ENCODE assay signal across 19 cellular contexts in the genomic region with DNA sequence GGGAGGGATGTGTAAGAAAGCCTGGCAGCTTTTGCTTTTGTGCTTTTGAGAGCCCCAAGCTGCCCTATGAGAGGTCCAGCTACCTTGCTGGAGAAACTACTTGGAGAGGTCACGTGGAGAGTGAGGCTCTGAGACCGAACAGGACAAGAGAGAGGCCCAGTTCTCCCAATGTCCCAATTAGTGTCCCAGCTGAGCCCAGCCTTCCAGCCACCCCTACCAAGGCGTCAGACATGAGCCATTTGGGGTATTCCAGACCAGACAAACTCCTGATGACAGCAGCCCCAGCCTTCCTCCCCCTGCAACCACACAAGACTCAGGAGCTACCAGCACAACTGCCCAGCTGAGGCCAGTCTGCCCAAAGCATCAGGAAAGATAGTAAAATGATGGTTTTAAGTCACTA. TPM values are rescaled to one million over a fixed set of nuclear protein-coding genes. Genes with fewer than 3 reads are reported as not detected.
DNase-seq lines count a peak whose midpoint lies in the region; ATAC-seq, FAIRE-seq and TF ChIP-seq lines count a peak whose summit lies in the region.
"Had no signal": no experiment of that assay in that cellular context is flagged by ENCODE, and none has a peak within 500 bp of the region (broad histone marks: within the 10 kb centered on the region; RNA-seq: fewer than 3 reads in every experiment).

No MANE protein-coding gene starts in this region.

- ATAC-seq in HepG2 = no peak
- ATAC-seq in right lobe of liver = no peak
- ATAC-seq in gastroesophageal sphincter = no peak
- ATAC-seq in HG03439 (IDR thresholded peaks at IDR 0.05; ENCODE audit: unreplicated experiment) = no peak

- intact Hi-C loops in HepG2 (cut with micrococcal nuclease; ENCODE audit: unreplicated experiment) (no loop called here), right lobe of liver (cut with DNase I) (no loop called here)

- no peaks in the 10 kb centered on the region for H3K9me3 Mint-ChIP-seq in neural progenitor cell

- H4K20me1 ChIP-seq in HepG2 (ENCODE audit: insufficient read depth, low read length) = peaks cover 97% of the 10 kb centered on the region
- peaks cover 3% of the 10 kb centered on the region for H4K20me1 ChIP-seq in neural progenitor cell (ENCODE audit: low read depth)

- H3K27me3 ChIP-seq in HepG2 (ENCODE audit: control insufficient read depth in 1 of 2, insufficient read depth in 2 of 2, low read length in 2 of 2) (no peaks in the 10 kb centered on the region), right lobe of liver (no peaks in the 10 kb centered on the region), gastroesophageal sphincter (no peaks in the 10 kb centered on the region), neural progenitor cell (peaks cover 16% of the 10 kb centered on the region)
- H3K27me3 ChIP-seq: MG63 had no signal

- peaks cover 8% of the 10 kb centered on the region for H3F3A ChIP-seq in neural progenitor cell (ENCODE audit: low read depth)

- no peak overlapping the region for H3K4me2 ChIP-seq in HepG2 (ENCODE audit: low read depth, low read length)
- H3K4me2 ChIP-seq in neural progenitor cell = no peak overlapping the region

- H3K9me3 ChIP-seq in HepG2 (ENCODE audit: low read length) = no peaks in the 10 kb centered on the region
- H3K9me3 ChIP-seq in right lobe of liver = no peaks in the 10 kb centered on the region
- no peaks in the 10 kb centered on the region for H3K9me3 ChIP-seq in gastroesophageal sphincter
- no peaks in the 10 kb centered on the region for H3K9me3 ChIP-seq in neural progenitor cell (ENCODE audit: low read depth)
- H3K9me3 ChIP-seq: MG63 had no signal

- H2AFZ ChIP-seq in HepG2 (ENCODE audit: low read length) (no peak overlapping the region), neural progenitor cell (replicated peaks) (no peak overlapping the region)
- H2AFZ ChIP-seq: GM23248 had no signal

- peaks cover 60% of the 10 kb centered on the region for H3K4me1 ChIP-seq in HepG2 (ENCODE audit: insufficient read depth, low read length)
- H3K4me1 ChIP-seq in right lobe of liver = no peaks in the 10 kb centered on the region
- H3K4me1 ChIP-seq in gastroesophageal sphincter = peaks cover 17 to 83% (median 32%) of the 10 kb centered on the region in 3 donors
- H3K4me1 ChIP-seq in neural progenitor cell = peaks cover 11% of the 10 kb centered on the region

- 88% methylated on average over 3 of the region's 3 CpGs for WGBS in HepG2 (ENCODE audit: low lambda C conversion rate)
- no CpG with 5 or more reads among the region's 3 CpGs for WGBS in right lobe of liver (ENCODE audit: insufficient coverage, low coverage, low lambda C conversion rate, missing lambda C conversion rate)
- 100% methylated on average over 2 of the region's 3 CpGs; no CpG with 5 or more reads in 1 of the 2 donors for WGBS in gastroesophageal sphincter (ENCODE audit: low coverage in 1 of 2), 2 donors

- H3K27ac ChIP-seq in HepG2 (ENCODE audit: extremely low read length, insufficient read depth, low read length) (no peak overlapping the region), right lobe of liver (no peak overlapping the region), gastroesophageal sphincter (peak overlapping the region in 3 of 4 donors; percentile 60 to 88 (median 86)), neural progenitor cell (no peak overlapping the region)
- H3K27ac ChIP-seq: GM23248 had no signal

- peaks cover 95% of the 10 kb centered on the region for H3K79me2 ChIP-seq in HepG2 (ENCODE audit: insufficient read depth, low read length)
- no peaks in the 10 kb centered on the region for H3K79me2 ChIP-seq in neural progenitor cell (ENCODE audit: low read depth)

- TF ChIP-seq POLR2A in HepG2 (IDR thresholded peaks at IDR 0.05; ENCODE audit: insufficient read depth in 1 of 2, low read depth in 2 of 2, low read length in 2 of 2) (no peak), right lobe of liver (IDR thresholded peaks at IDR 0.05) (no peak), gastroesophageal sphincter (IDR thresholded peaks at IDR 0.05) (no peak)

- DNase-seq in HepG2 (ENCODE audit: low spot score) = no peak
- DNase-seq in right lobe of liver = no peak
- DNase-seq in neural progenitor cell (ENCODE audit: low spot score) = no peak
- no peak for DNase-seq in iPS-NIHi7 (ENCODE audit: extremely low spot score)
- DNase-seq in NCI-H146 (lab: John Stamatoyannopoulos, UW) = no peak
- DNase-seq: DMS153, GM23248, H7, MG63, NCI-H1105 treated with DMSO at 0.1 percent for 48 hours, NCI-H2029, NCI-H446 treated with DMSO at 0.1 percent for 48 hours, NCI-H526, NCI-H82, Right ventricle myocardium superior, RPMI8226 had no signal

- BruUV-seq in HepG2 (replicated peaks; lab: Mats Ljungman, UMichigan) = no TSS peak

- CTCF ChIA-PET in HepG2 (lab: Yijun Ruan, JAX; ENCODE audit: low intra/inter-chr PET ratio, low total read pairs) = no interaction called here

- no peak for FAIRE-seq in HepG2 (lab: Jason Lieb, UNC)

- no peak for TF ChIP-seq EP300 in HepG2 (IDR thresholded peaks at IDR 0.05; ENCODE audit: low read depth in 2 of 2, low read length in 2 of 2)
- no peak for TF ChIP-seq EP300 in HepG2 (CRISPR knock-in tag; IDR thresholded peaks at IDR 0.05; ENCODE audit: borderline replicate concordance)
- TF ChIP-seq EP300 in gastroesophageal sphincter (IDR thresholded peaks at IDR 0.05) = no peak

- no peak for TF ChIP-seq RAD21 in HepG2 (CRISPR knock-in tag; IDR thresholded peaks at IDR 0.05)

- H3K9ac ChIP-seq in HepG2 (ENCODE audit: insufficient read depth, low read depth, low read length) (no peak overlapping the region), neural progenitor cell (no peak overlapping the region)
- H3K9ac ChIP-seq: GM23248 had no signal

- peaks cover 5% of the 10 kb centered on the region for H3K27me3 Mint-ChIP-seq in neural progenitor cell (ENCODE audit: insufficient read depth, low read depth)

- peaks cover 21% of the 10 kb centered on the region for H3K4me1 Mint-ChIP-seq in neural progenitor cell

- H3K36me3 Mint-ChIP-seq in neural progenitor cell = peaks cover 23% of the 10 kb centered on the region

- in situ Hi-C loops in HepG2 (cut with HindIII; ENCODE audit: extremely low pct_ligation_motif_present, low pct_unique_long_range_greater_than_20kb) = no loop called here

- H3K4me3 Mint-ChIP-seq in neural progenitor cell = no peak overlapping the region

- peaks cover 66 to 99% of the 10 kb centered on the region in 2 experiments for H3K36me3 ChIP-seq in HepG2 (replicated peaks in 1 of 2; ENCODE audit: control insufficient read depth in 1 of 2, insufficient read depth in 2 of 2, low read length in 2 of 2)
- H3K36me3 ChIP-seq in right lobe of liver = no peaks in the 10 kb centered on the region
- H3K36me3 ChIP-seq in gastroesophageal sphincter = peaks cover 0 to 10% of the 10 kb centered on the region in 2 donors
- no peaks in the 10 kb centered on the region for H3K36me3 ChIP-seq in neural progenitor cell
- H3K36me3 ChIP-seq: MG63 had no signal

- no peak overlapping the region for H3K4me3 ChIP-seq in HepG2 (replicated peaks in 1 of 3; ENCODE audit: insufficient read depth in 1 of 3, low read depth in 2 of 3, low read length in 3 of 3)
- no peak overlapping the region for H3K4me3 ChIP-seq in right lobe of liver
- H3K4me3 ChIP-seq in gastroesophageal sphincter = no peak overlapping the region
- H3K4me3 ChIP-seq in neural progenitor cell = no peak overlapping the region
- H3K4me3 ChIP-seq: GM23248, MG63 had no signal

- peak overlapping the region; percentile 42 for H3K27ac Mint-ChIP-seq in neural progenitor cell

- TF ChIP-seq CTCF in HepG2 (CRISPR knock-in tag; IDR thresholded peaks at IDR 0.05) = no peak
- no peak for TF ChIP-seq CTCF in right lobe of liver (IDR thresholded peaks at IDR 0.05)
- no peak for TF ChIP-seq CTCF in gastroesophageal sphincter (IDR thresholded peaks at IDR 0.05)
- TF ChIP-seq CTCF in neural progenitor cell (IDR thresholded peaks at IDR 0.05) = no peak

- POLR2A ChIA-PET in HepG2 (lab: Yijun Ruan, JAX) = interaction anchor here (1.4 kb wide), 1 partner anchor 35 kb away, joined by 3 read pairs; a partner anchor contains a TSS

TF ChIP-seq in HepG2, 621 proteins besides CTCF, POLR2A, EP300 and RAD21 (continues in another document):
- peak; percentile 88 for TF ChIP-seq RBM22 (optimal IDR thresholded peaks at IDR 0.05; ENCODE audit: low read length)
- TF ChIP-seq NFIC (IDR thresholded peaks at IDR 0.05; ENCODE audit: low read length) = no peak
- 0 out of 2 replicates have a peak, but pooled peaks have one; percentile 9 for TF ChIP-seq RBFOX2 (IDR thresholded peaks at IDR 0.05; ENCODE audit: low read depth, low read length)
- no peak for TF ChIP-seq ZNF543 (CRISPR knock-in tag; IDR thresholded peaks at IDR 0.05)

RNA-seq across cellular contexts. Expression of a gene that starts 35.0 kb away (rescaled TPM):
- 59.0 and 70.4 TPM in 2 replicates for total RNA-seq in HepG2 (2016; rRNA removed; fragmentation: Illumina TruSeq; extraction: Trizol)
- 19.9 and 25.5 TPM in 2 replicates for total RNA-seq in HepG2 (2016; cell fraction: cytosol; rRNA removed; fragmentation: Illumina TruSeq; extraction: Trizol; ENCODE audit: low read depth)
- 50.0 and 70.7 TPM in 2 replicates for total RNA-seq in HepG2 (2016; cell fraction: insoluble cytoplasmic fraction; rRNA removed; fragmentation: Illumina TruSeq; extraction: Trizol)
- total RNA-seq in HepG2 (2016; cell fraction: membrane; rRNA removed; fragmentation: Illumina TruSeq; extraction: Trizol) = 136 and 148 TPM in 2 replicates
- total RNA-seq in HepG2 (2016; cell fraction: nucleus; rRNA removed; fragmentation: Illumina TruSeq; extraction: Trizol) = 61.9 and 70.6 TPM in 2 replicates
- 86.1 and 121 TPM in 2 replicates for polyA plus RNA-seq in HepG2 (2011; rRNA removed)
- polyA plus RNA-seq in HepG2 (2011; cell fraction: cytosol; rRNA removed) = 22.3 and 49.7 TPM in 2 replicates
- polyA plus RNA-seq in HepG2 (2011; cell fraction: nucleus; rRNA removed) = 150 and 275 TPM in 2 replicates
- 58.7 and 76.3 TPM in 2 replicates for polyA plus RNA-seq in HepG2 (2012)
- 106 and 127 TPM in 2 replicates for polyA plus RNA-seq in HepG2 (2016; cell fraction: cytosol; fragmentation: Illumina TruSeq; extraction: Trizol; ENCODE audit: low read depth)
- 95.8 and 124 TPM in 2 replicates for polyA plus RNA-seq in HepG2 (2016; cell fraction: insoluble cytoplasmic fraction; fragmentation: Illumina TruSeq; extraction: Trizol; ENCODE audit: low read depth)
- 156 and 170 TPM in 2 replicates for polyA plus RNA-seq in HepG2 (2016; cell fraction: membrane; fragmentation: Illumina TruSeq; extraction: Trizol; ENCODE audit: low read depth)
- 155 and 169 TPM in 2 replicates for polyA plus RNA-seq in HepG2 (2016; cell fraction: nucleus; fragmentation: Illumina TruSeq; extraction: Trizol; ENCODE audit: insufficient read depth, low read depth)
- 0.02 and 110 TPM in 2 replicates for polyA minus RNA-seq in HepG2 (2011; rRNA and poly(A)+ RNA removed; ENCODE audit: low replicate concordance)
- polyA minus RNA-seq in HepG2 (2011; cell fraction: cytosol; rRNA and poly(A)+ RNA removed) = 14.3 and 28.8 TPM in 2 replicates
- polyA minus RNA-seq in HepG2 (2011; cell fraction: nucleus; rRNA and poly(A)+ RNA removed) = 43.1 and 57.6 TPM in 2 replicates
- total RNA-seq in right lobe of liver = 1 to 10 TPM in 5 of 6 experiments, under 1 TPM in 1; 0.69 to 2.6 (median 2.1) TPM
- 10 to 100 TPM; 27.7 to 69.2 (median 48.7) TPM for total RNA-seq in gastroesophageal sphincter
- 3.3 and 5.3 TPM in 2 replicates for total RNA-seq in neural progenitor cell (ENCODE audit: low replicate concordance)
- total RNA-seq: G401, GM23248 had no signal
- polyA plus RNA-seq: GM23248 had no signal

Comparison
In these comparisons a context has a peak if more than half of its experiments do, and no peak if none do; other contexts are left out.
1. H3K27ac ChIP-seq: peak in gastroesophageal sphincter (3 of 4); none in HepG2 (single experiment), right lobe of liver (0 of 3) and neural progenitor cell (single experiment).